ENCODE assay signal across 8 cellular contexts in the genomic region with DNA sequence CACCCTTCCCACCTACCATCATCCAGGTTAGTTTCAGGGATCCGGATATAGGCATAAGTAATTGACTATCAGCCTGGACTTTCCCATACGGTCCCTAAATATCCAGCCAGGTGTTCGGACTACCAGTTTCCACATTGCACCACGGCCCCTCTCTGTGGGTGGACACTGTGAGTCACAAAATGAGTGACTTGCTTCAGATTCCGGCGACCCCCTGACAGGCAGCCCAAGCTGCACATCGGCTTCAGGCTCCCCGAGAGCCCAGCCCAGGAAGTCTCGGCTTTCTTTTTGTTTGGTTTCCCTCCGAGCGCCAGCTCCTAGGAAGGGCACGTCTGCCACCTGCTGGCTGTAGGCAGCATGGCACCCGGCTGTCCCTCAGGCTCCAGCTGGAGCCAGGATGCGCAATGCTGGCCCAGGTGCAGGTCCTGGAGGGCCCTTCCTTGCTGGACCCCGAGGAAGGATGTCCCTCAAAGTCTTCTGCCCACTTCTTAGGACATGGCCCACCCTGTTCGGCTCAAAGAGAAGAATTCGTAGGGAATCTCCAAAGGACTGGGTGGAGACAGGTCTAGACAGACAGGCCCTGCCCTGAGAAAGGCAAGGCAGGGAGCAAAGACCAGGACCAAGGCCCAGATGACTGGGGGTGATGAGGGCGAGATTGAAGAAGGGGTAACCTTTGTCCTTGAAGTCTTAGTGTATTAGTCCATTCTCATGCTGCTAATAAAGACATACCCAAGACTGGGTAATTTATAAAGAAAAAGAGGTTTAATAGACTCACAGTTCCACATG. TPM values are rescaled to one million over a fixed set of nuclear protein-coding genes. Genes with fewer than 3 reads are reported as not detected.
DNase-seq lines count a peak whose midpoint lies in the region; TF ChIP-seq lines count a peak whose summit lies in the region.

No MANE protein-coding gene starts in this region.

- DNase-seq in GM04504 (ENCODE audit: low read depth) (peak; percentile 33), H9 (peak; percentile 80), M059J (ENCODE audit: low read depth) (peak; percentile 57), T-helper 1 cell (peak; percentile 29 to 65 (median 41)), amniotic stem cell (lab: John Stamatoyannopoulos, UW) (peak; percentile 36), right atrium auricular region (ENCODE audit: low spot score) (peak; percentile 81), retina (peak; percentile 89), vagina (ENCODE audit: extremely low spot score in 2 of 2) (no peak)

- H3K14ac ChIP-seq in H9 (ENCODE audit: insufficient read depth, low read length), result no peak overlapping the region

- H3K4me2 ChIP-seq in H9 (ENCODE audit: insufficient read depth, insufficient read length, low read length), result peak overlapping the region; percentile 30

- H4K91ac ChIP-seq in H9 (ENCODE audit: insufficient read length, low read depth, low read length), result no peak overlapping the region

- H3K27me3 Mint-ChIP-seq in H9 (ENCODE audit: low read depth), result peaks cover 95% of the 10 kb centered on the region

- no peaks in the 10 kb centered on the region for H3K79me1 ChIP-seq in H9 (ENCODE audit: insufficient read depth, low read depth, low read length, poor library complexity, severe bottlenecking)

- no peak overlapping the region for H4K8ac ChIP-seq in H9 (replicated peaks; ENCODE audit: insufficient read length, low read depth, low read length)

- no peaks in the 10 kb centered on the region for H4K20me1 ChIP-seq in H9 (ENCODE audit: control insufficient read depth, insufficient read depth, insufficient read length)

- H3K23me2 ChIP-seq in H9 (ENCODE audit: insufficient read length, low read depth, low read length, poor library complexity, severe bottlenecking), result peaks cover 2% of the 10 kb centered on the region

- peaks cover 4 to 15% of the 10 kb centered on the region in 2 experiments; a peak in 3 of 5 replicates for H3K9me3 Mint-ChIP-seq in H9

- H3K4ac ChIP-seq in H9 (ENCODE audit: low read depth, low read length), result no peak overlapping the region

- peak overlapping the region; percentile 39 to 69; a peak in 2 of 5 replicates for H3K4me3 Mint-ChIP-seq in H9

- H3K27me3 ChIP-seq in H9 (ENCODE audit: insufficient read depth, low read length) (peaks cover 44% of the 10 kb centered on the region), right atrium auricular region (no peaks in the 10 kb centered on the region), vagina (no peaks in the 10 kb centered on the region)

- H2AFZ ChIP-seq in H9 (ENCODE audit: low read length), result no peak overlapping the region

- H3K9me3 ChIP-seq in H9 (ENCODE audit: control insufficient read depth, low read depth, low read length) (no peaks in the 10 kb centered on the region), right atrium auricular region (no peaks in the 10 kb centered on the region), vagina (no peaks in the 10 kb centered on the region)

- H3K27ac ChIP-seq in H9 (ENCODE audit: insufficient read length, low read depth, low read length), result no peak overlapping the region
- H3K27ac ChIP-seq in right atrium auricular region, result no peak overlapping the region
- H3K27ac ChIP-seq in vagina, result no peak overlapping the region

- TF ChIP-seq POLR2A in vagina (IDR thresholded peaks at IDR 0.05), result no peak

- no peaks in the 10 kb centered on the region for H3K36me3 Mint-ChIP-seq in H9 (ENCODE audit: insufficient read depth in 1 of 3, low read depth in 3 of 3)

- no peak overlapping the region for H3K56ac ChIP-seq in H9 (ENCODE audit: insufficient read length, low read depth, low read length)

- H3K23ac ChIP-seq in H9 (ENCODE audit: insufficient read length, low read depth, low read length), result no peak overlapping the region

- TF ChIP-seq CTCF in H9 (conservative IDR thresholded peaks at IDR 0.05) (peak; percentile 98), right atrium auricular region (IDR thresholded peaks at IDR 0.05) (peak; percentile 99 to 100), vagina (IDR thresholded peaks at IDR 0.05) (peak; percentile 88 to 94 (median 91))

- no peak overlapping the region for H2BK15ac ChIP-seq in H9 (ENCODE audit: low read depth, low read length)

- no peak overlapping the region for H2BK5ac ChIP-seq in H9 (ENCODE audit: insufficient read length, low read length)

- WGBS in H9 (ENCODE audit: extremely low coverage, insufficient read length, low lambda C conversion rate), result no CpG with 5 or more reads among the region's 18 CpGs

- no peak overlapping the region for H2BK120ac ChIP-seq in H9 (ENCODE audit: low read depth, low read length, poor library complexity, severe bottlenecking)

- no peak overlapping the region for H4K5ac ChIP-seq in H9 (ENCODE audit: insufficient read length, low read depth, low read length)

- peak overlapping the region; percentile 11 to 37 for H3K4me3 ChIP-seq in right atrium auricular region
- H3K4me3 ChIP-seq in vagina, result peak overlapping the region; percentile 24 to 46

- no peak overlapping the region for H3K9ac ChIP-seq in H9 (ENCODE audit: extremely low read depth, insufficient read length, low read length)

- no peak overlapping the region; a peak in 1 of 7 replicates for H3K27ac Mint-ChIP-seq in H9

- H3K18ac ChIP-seq in H9 (ENCODE audit: insufficient read length, low read depth, low read length), result no peak overlapping the region

- no peak overlapping the region for H2BK12ac ChIP-seq in H9 (ENCODE audit: insufficient read length, low read depth, low read length)

- H3K4me1 Mint-ChIP-seq in H9, result peaks cover 38 to 56% of the 10 kb centered on the region in 2 experiments

- H3K79me2 ChIP-seq in H9 (ENCODE audit: insufficient read depth, low read length), result no peaks in the 10 kb centered on the region

- H3T11ph ChIP-seq in H9 (ENCODE audit: low read length), result no peak overlapping the region

- H3K36me3 ChIP-seq in right atrium auricular region, result no peaks in the 10 kb centered on the region
- H3K36me3 ChIP-seq in vagina, result no peaks in the 10 kb centered on the region

- intact Hi-C loops in vagina (cut with DNase I), result no loop called here

- no peak overlapping the region for H2AK5ac ChIP-seq in H9 (ENCODE audit: insufficient read length, low read length)

- H3K4me1 ChIP-seq in H9 (ENCODE audit: insufficient read depth, low read length) (no peaks in the 10 kb centered on the region), right atrium auricular region (peaks cover 0 to 7% of the 10 kb centered on the region in 2 donors), vagina (no peaks in the 10 kb centered on the region)

- no peak overlapping the region for H2BK20ac ChIP-seq in H9 (ENCODE audit: low read depth, low read length, poor library complexity, severe bottlenecking)

RNA-seq across cellular contexts. Expression of gene HABP2, which starts 10.6 kb away (rescaled TPM):
- total RNA-seq in H9 (2021), result not detected in 2 replicates
- total RNA-seq in M059J (2014; rRNA removed; shearing (Covaris generic)), result not detected in 2 replicates
- not detected for total RNA-seq in right atrium auricular region
- total RNA-seq in vagina, result not detected

Comparison
In these comparisons a context has a peak if more than half of its experiments do, and no peak if none do; other contexts are left out.
1. DNase-seq: peak in GM04504 (single experiment), H9 (single experiment), M059J (single experiment), T-helper 1 cell (5 of 5), amniotic stem cell (single experiment), right atrium auricular region (single experiment) and retina (single experiment); none in vagina (0 of 2).
2. Peak in every context shown above with its lines, with median percentiles within 50 percentile points of each other: CTCF ChIP-seq.